ENCODE assay signal across 1 cellular context in the genomic region with DNA sequence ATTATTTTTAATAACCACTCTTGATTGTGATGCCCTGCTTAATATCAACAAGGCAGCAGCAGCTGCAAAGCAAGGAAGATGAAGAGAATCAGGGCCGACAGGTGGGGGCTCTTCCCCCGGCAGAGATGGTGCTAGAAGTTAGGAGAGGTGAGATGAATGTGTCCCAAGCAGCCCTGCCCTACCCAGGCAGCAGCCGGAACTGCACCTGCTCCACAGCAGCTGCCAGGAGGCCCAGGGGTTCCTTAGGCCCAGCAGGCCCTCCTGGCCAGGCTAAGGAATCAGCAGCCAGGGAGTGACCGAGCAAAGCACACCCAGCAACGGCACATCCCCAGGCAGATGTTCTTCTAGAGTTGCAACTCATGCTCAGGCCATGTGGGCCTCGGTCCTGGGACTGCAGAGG.
TF ChIP-seq lines count a peak whose summit lies in the region.

No MANE protein-coding gene starts in this region.

TF ChIP-seq in IMR-90, 13 proteins besides CTCF, POLR2A, EP300 and RAD21:
- TF ChIP-seq CEBPB (IDR thresholded peaks at IDR 0.05; ENCODE audit: low read depth, low read length) (no peak), MAZ (IDR thresholded peaks at IDR 0.05; ENCODE audit: borderline replicate concordance, low read depth, low read length) (no peak), RCOR1 (IDR thresholded peaks at IDR 0.05; ENCODE audit: insufficient replicate concordance, low read length) (no peak), SMC3 (IDR thresholded peaks at IDR 0.05; ENCODE audit: low read depth, low read length) (no peak), NFE2L2 (IDR thresholded peaks at IDR 0.05; ENCODE audit: low read depth, low read length) (no peak)
- TF ChIP-seq, protein P1, sequence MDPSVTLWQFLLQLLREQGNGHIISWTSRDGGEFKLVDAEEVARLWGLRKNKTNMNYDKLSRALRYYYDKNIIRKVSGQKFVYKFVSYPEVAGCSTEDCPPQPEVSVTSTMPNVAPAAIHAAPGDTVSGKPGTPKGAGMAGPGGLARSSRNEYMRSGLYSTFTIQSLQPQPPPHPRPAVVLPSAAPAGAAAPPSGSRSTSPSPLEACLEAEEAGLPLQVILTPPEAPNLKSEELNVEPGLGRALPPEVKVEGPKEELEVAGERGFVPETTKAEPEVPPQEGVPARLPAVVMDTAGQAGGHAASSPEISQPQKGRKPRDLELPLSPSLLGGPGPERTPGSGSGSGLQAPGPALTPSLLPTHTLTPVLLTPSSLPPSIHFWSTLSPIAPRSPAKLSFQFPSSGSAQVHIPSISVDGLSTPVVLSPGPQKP (IDR thresholded peaks at IDR 0.05; ENCODE audit: borderline replicate concordance, low read depth, low read length), result no peak
TF ChIP-seq in IMR-90: peak in this region for 0.
